Comparison of ENCODE assay signal across 18 cellular contexts in the genomic region with DNA sequence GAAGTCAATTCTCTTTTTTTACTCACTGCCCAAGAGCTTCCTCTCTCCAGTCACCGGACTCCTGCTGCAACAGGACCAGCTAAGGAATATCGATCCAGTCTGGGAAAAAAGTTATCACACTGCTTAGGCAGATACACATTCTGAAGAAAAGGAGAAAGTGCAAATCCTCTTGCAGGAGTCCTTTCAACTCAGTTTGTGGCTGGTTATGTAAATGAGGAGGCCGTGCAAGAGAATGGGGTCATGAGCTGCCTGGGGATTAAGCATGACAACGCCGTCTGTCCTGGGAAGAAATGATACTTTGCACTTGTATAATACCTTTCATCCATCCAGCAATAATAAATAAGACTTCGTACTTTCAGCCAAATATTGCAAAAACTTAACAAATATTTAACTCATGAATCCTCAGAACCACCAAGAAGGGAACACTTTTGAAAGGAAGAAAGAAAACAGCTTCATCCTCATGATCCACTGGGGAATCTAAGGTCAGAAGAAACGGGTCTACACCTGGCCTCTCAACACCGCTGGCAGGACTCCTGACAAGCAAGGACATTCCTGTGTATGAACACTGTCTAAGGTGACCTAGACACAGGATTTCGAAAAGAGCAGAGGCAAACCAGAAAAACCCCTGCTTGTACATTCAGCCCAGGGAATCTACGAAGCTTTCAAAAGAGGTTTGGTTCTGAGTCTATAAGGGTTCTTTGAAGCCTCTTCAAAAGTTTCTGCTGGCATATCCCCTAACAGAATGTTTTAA. TPM values are rescaled to one million over a fixed set of nuclear protein-coding genes. Genes with fewer than 3 reads are reported as not detected.
DNase-seq lines count a peak whose midpoint lies in the region; ATAC-seq, FAIRE-seq and TF ChIP-seq lines count a peak whose summit lies in the region.
"Had no signal": no experiment of that assay in that cellular context is flagged by ENCODE, and none has a peak within 500 bp of the region (broad histone marks: within the 10 kb centered on the region; RNA-seq: fewer than 3 reads in every experiment).

No MANE protein-coding gene starts in this region.

- intact Hi-C loops in kidney (cut with DNase I): no loop called here

- TF ChIP-seq CTCF in GM12865 (IDR thresholded peaks at IDR 0.05; ENCODE audit: insufficient read depth, low read depth, low read length, missing control alignments): no peak
- TF ChIP-seq CTCF in kidney (IDR thresholded peaks at IDR 0.05; ENCODE audit: borderline replicate concordance, extremely low read depth, insufficient read depth): no peak
- TF ChIP-seq CTCF in GM10248 (IDR thresholded peaks at IDR 0.05; ENCODE audit: control extremely low read depth, extremely low read depth, low read depth, missing control alignments): no peak

- H3K36me3 ChIP-seq in kidney (ENCODE audit: control insufficient read depth in 1 of 2, insufficient read depth in 2 of 2, low read length in 2 of 2): no peaks in the 10 kb centered on the region
- H3K36me3 ChIP-seq: cardiac muscle cell, upper lobe of left lung had no signal

- no peaks in the 10 kb centered on the region for H3K9me3 Mint-ChIP-seq in activated T-helper 17 cell treated with anti-CD3 and anti-CD28 coated beads, Interleukin-2, amount 50 U/mL, for 72 hours
- no peaks in the 10 kb centered on the region for H3K9me3 Mint-ChIP-seq in activated naive CD8-positive, alpha-beta T cell treated with anti-CD3 and anti-CD28 coated beads, Interleukin-2, amount 50 U/mL, for 24 hours
- H3K9me3 Mint-ChIP-seq: HFFc6 had no signal

- no peak overlapping the region for H3K4me3 ChIP-seq in GM12865 (ENCODE audit: low read depth, low read length)
- H3K4me3 ChIP-seq in kidney (ENCODE audit: low read length in 2 of 2): peak overlapping the region; percentile 41 to 43
- H3K4me3 ChIP-seq: cardiac muscle cell, upper lobe of left lung had no signal

- CTCF ChIA-PET in GM10248 (lab: Yijun Ruan, JAX): interaction anchor here (1.2 to 1.8 kb wide), 3 partner anchors 14 to 47 kb away, joined by 3 to 8 read pairs (median 8); a partner anchor contains a TSS

- H3K27me3 Mint-ChIP-seq in activated T-helper 17 cell treated with anti-CD3 and anti-CD28 coated beads, Interleukin-2, amount 50 U/mL, for 72 hours: peaks cover 13% of the 10 kb centered on the region
- peaks cover 6% of the 10 kb centered on the region for H3K27me3 Mint-ChIP-seq in activated naive CD8-positive, alpha-beta T cell treated with anti-CD3 and anti-CD28 coated beads, Interleukin-2, amount 50 U/mL, for 24 hours

- POLR2A ChIA-PET in GM10248 (lab: Yijun Ruan, JAX): interaction anchor here (0.6 kb wide), 1 partner anchor 12 kb away, joined by 4 read pairs; no protein-coding TSS in a partner anchor

- no peak overlapping the region for H3K27ac Mint-ChIP-seq in activated T-helper 17 cell treated with anti-CD3 and anti-CD28 coated beads, Interleukin-2, amount 50 U/mL, for 72 hours
- H3K27ac Mint-ChIP-seq in activated naive CD8-positive, alpha-beta T cell treated with anti-CD3 and anti-CD28 coated beads, Interleukin-2, amount 50 U/mL, for 24 hours: no peak overlapping the region
- H3K27ac Mint-ChIP-seq: activated naive CD8-positive, alpha-beta T cell; HFFc6 had no signal

- H3K36me3 Mint-ChIP-seq in activated T-helper 17 cell treated with anti-CD3 and anti-CD28 coated beads, Interleukin-2, amount 50 U/mL, for 72 hours (ENCODE audit: low read depth): no peaks in the 10 kb centered on the region
- H3K36me3 Mint-ChIP-seq in activated naive CD8-positive, alpha-beta T cell treated with anti-CD3 and anti-CD28 coated beads, Interleukin-2, amount 50 U/mL, for 24 hours (ENCODE audit: low read depth): no peaks in the 10 kb centered on the region
- H3K36me3 Mint-ChIP-seq: activated naive CD8-positive, alpha-beta T cell had no signal

- H3K4me1 Mint-ChIP-seq in activated T-helper 17 cell treated with anti-CD3 and anti-CD28 coated beads, Interleukin-2, amount 50 U/mL, for 72 hours: peaks cover 9% of the 10 kb centered on the region
- no peaks in the 10 kb centered on the region for H3K4me1 Mint-ChIP-seq in activated naive CD8-positive, alpha-beta T cell treated with anti-CD3 and anti-CD28 coated beads, Interleukin-2, amount 50 U/mL, for 24 hours

- peak; percentile 54 for DNase-seq in GM12865 (ENCODE audit: low read depth)
- no peak for DNase-seq in kidney
- DNase-seq in HuH-7 (ENCODE audit: low spot score): no peak
- no peak for DNase-seq in Kasumi-1 (lab: John Stamatoyannopoulos, UW)
- DNase-seq in GM10248 (ENCODE audit: extremely low spot score): no peak
- DNase-seq in activated naive CD8-positive, alpha-beta T cell treated with anti-CD3 and anti-CD28 coated beads, Interleukin-2, amount 50 U/mL, for 24 hours: no peak
- DNase-seq: HFFc6; NCI-H2107; NCI-H774; SIG-M5; stimulated activated naive CD4-positive, alpha-beta T cell; upper lobe of left lung had no signal

- ATAC-seq in HG02870 (IDR thresholded peaks at IDR 0.05; ENCODE audit: unreplicated experiment): peak; percentile 87
- peak; percentile 64 for ATAC-seq in activated T-helper 17 cell treated with anti-CD3 and anti-CD28 coated beads, Interleukin-2, amount 50 U/mL, for 72 hours (replicated peaks)
- ATAC-seq in activated naive CD8-positive, alpha-beta T cell treated with anti-CD3 and anti-CD28 coated beads, Interleukin-2, amount 50 U/mL, for 24 hours: no peak

- no peaks in the 10 kb centered on the region for H3K4me1 ChIP-seq in kidney (ENCODE audit: control insufficient read depth in 1 of 2, insufficient read depth in 1 of 2, low read depth in 1 of 2, low read length in 2 of 2)
- H3K4me1 ChIP-seq: upper lobe of left lung had no signal

- no peaks in the 10 kb centered on the region for H3K9me3 ChIP-seq in kidney (ENCODE audit: control insufficient read depth in 1 of 2, low read length in 2 of 2)
- H3K9me3 ChIP-seq: upper lobe of left lung had no signal

- FAIRE-seq in kidney (lab: Jason Lieb, UNC): no peak
- FAIRE-seq: frontal cortex, keratinocyte had no signal

- H3K27ac ChIP-seq in kidney (ENCODE audit: low read depth in 2 of 2, low read length in 2 of 2): peak overlapping the region; percentile 28 to 35
- H3K27ac ChIP-seq: cardiac muscle cell, upper lobe of left lung had no signal

- H3K4me3 Mint-ChIP-seq in activated T-helper 17 cell treated with anti-CD3 and anti-CD28 coated beads, Interleukin-2, amount 50 U/mL, for 72 hours: peak overlapping the region; percentile 3
- no peak overlapping the region for H3K4me3 Mint-ChIP-seq in activated naive CD8-positive, alpha-beta T cell treated with anti-CD3 and anti-CD28 coated beads, Interleukin-2, amount 50 U/mL, for 24 hours
- H3K4me3 Mint-ChIP-seq: activated naive CD8-positive, alpha-beta T cell; HFFc6 had no signal

- no peak overlapping the region for H3K9ac ChIP-seq in kidney (ENCODE audit: low read length in 2 of 2)

RNA-seq across cellular contexts. Expression of a gene that starts 13.1 kb away (rescaled TPM):
- 1 to 10 TPM; 1.8 to 2.8 TPM for total RNA-seq in activated T-helper 17 cell treated with anti-CD3 and anti-CD28 coated beads, Interleukin-2, amount 50 U/mL, for 72 hours
- 117 TPM for total RNA-seq in kidney
- 23.3 TPM for polyA plus RNA-seq in kidney (ENCODE audit: insufficient read depth, low read depth, low replicate concordance)

Comparison
In these comparisons a context has a peak if more than half of its experiments do, and no peak if none do; other contexts are left out.
1. RNA of a gene that starts 13.1 kb away (total RNA-seq): 117 TPM in kidney (single experiment); 1.8 to 2.8 TPM in activated T-helper 17 cell treated with anti-CD3 and anti-CD28 coated beads, Interleukin-2, amount 50 U/mL, for 72 hours; every median in the first group is over 10 times any median in the second.